ENCODE assay signal across 8 cellular contexts in genomic region chr1:182962554-182963115, GRCh38. TPM values are rescaled to one million over a fixed set of nuclear protein-coding genes. Genes with fewer than 3 reads are reported as not detected.
A peak's percentile ranks its signal among the peaks of the same experiment; 100 is the strongest.
DNase-seq lines count a peak whose midpoint lies in the region; ATAC-seq and TF ChIP-seq lines count a peak whose summit lies in the region.

No MANE protein-coding gene starts in this region.

- H2AFZ ChIP-seq in trophoblast cell (ENCODE audit: insufficient read depth, low read length, poor library complexity): no peak overlapping the region

- no peak overlapping the region for H3K14ac ChIP-seq in trophoblast cell (ENCODE audit: low read length)

- H3K4me3 ChIP-seq in heart right ventricle: peak overlapping the region in 6 of 10 donors; percentile 26 to 39 (median 34)
- no peak overlapping the region for H3K4me3 ChIP-seq in trophoblast cell (ENCODE audit: low read depth, low read length)

- TF ChIP-seq CTCF in heart right ventricle (IDR thresholded peaks at IDR 0.05): peak; percentile 89 to 96 (median 92)

- H3K23ac ChIP-seq in trophoblast cell (ENCODE audit: low read length): no peak overlapping the region

- no peaks in the 10 kb centered on the region for H3K79me1 ChIP-seq in trophoblast cell (ENCODE audit: low read length)

- H3K79me2 ChIP-seq in trophoblast cell (ENCODE audit: control insufficient read depth, insufficient read depth, low read length, poor library complexity): no peaks in the 10 kb centered on the region

- H3K36me3 ChIP-seq in ES-I3 (ENCODE audit: insufficient read depth, low read length) (no peaks in the 10 kb centered on the region), heart right ventricle (no peaks in the 10 kb centered on the region), trophoblast cell (ENCODE audit: control insufficient read depth in 1 of 2, insufficient read depth in 2 of 2, low read length in 2 of 2) (no peaks in the 10 kb centered on the region)

- no peak overlapping the region for H2BK120ac ChIP-seq in trophoblast cell (ENCODE audit: insufficient read depth, low read length, poor library complexity)

- peaks cover 19% of the 10 kb centered on the region for H3K4me1 ChIP-seq in ES-I3 (ENCODE audit: insufficient read depth, low read length)
- H3K4me1 ChIP-seq in heart right ventricle: peaks cover 0 to 10% (median 6%) of the 10 kb centered on the region in 9 donors
- no peaks in the 10 kb centered on the region for H3K4me1 ChIP-seq in trophoblast cell (ENCODE audit: control insufficient read depth in 1 of 2, insufficient read depth in 2 of 2, low read length in 2 of 2)

- no peaks in the 10 kb centered on the region for H3K27me3 ChIP-seq in heart right ventricle
- no peaks in the 10 kb centered on the region for H3K27me3 ChIP-seq in trophoblast cell (ENCODE audit: insufficient read depth, low read length)

- DNase-seq in HK-2 (ENCODE audit: unreplicated experiment) (peak; percentile 76), NCI-H526 (lab: John Stamatoyannopoulos, UW) (peak; percentile 84 to 98), amniotic epithelial cell (ENCODE audit: low read depth) (peak; percentile 89), heart right ventricle (peak; percentile 72 to 85), trophoblast cell (peak; percentile 85 to 91)
- no peak for DNase-seq in activated CD4-positive, CD25-positive, alpha-beta regulatory T cell treated with anti-CD3 and anti-CD28 coated beads, Interleukin-2, amount 50 U/mL, for 72 hours

- no peak overlapping the region for H2BK5ac ChIP-seq in trophoblast cell (ENCODE audit: low read depth, low read length, poor library complexity)

- H2AK5ac ChIP-seq in trophoblast cell (ENCODE audit: low read length): no peak overlapping the region

- ATAC-seq in GM21381 (IDR thresholded peaks at IDR 0.05; ENCODE audit: unreplicated experiment) (peak; percentile 96), heart right ventricle (peak; percentile 96 to 100 (median 99))

- peak overlapping the region; percentile 22 for H3K4me2 ChIP-seq in trophoblast cell (ENCODE audit: low read length)

- no peak overlapping the region for H3K18ac ChIP-seq in trophoblast cell (ENCODE audit: low read length)

- H3K4ac ChIP-seq in trophoblast cell (ENCODE audit: low read depth, low read length): no peak overlapping the region

- no peak overlapping the region for H4K91ac ChIP-seq in trophoblast cell (ENCODE audit: low read depth, low read length)

- H2BK12ac ChIP-seq in trophoblast cell (ENCODE audit: low read length): peak overlapping the region; percentile 67

- intact Hi-C loops in heart right ventricle (cut with DNase I): loop anchor here (2.0 to 10.0 kb wide), 20 partner anchors 52 to 662 kb away; partner anchors contain the start of gene LAMC1 (in 8 of the 10)

- no peak overlapping the region for H4K8ac ChIP-seq in trophoblast cell (ENCODE audit: low read depth, low read length)

- H3K9ac ChIP-seq in ES-I3 (ENCODE audit: low read depth, low read length) (peak overlapping the region; percentile 50), trophoblast cell (ENCODE audit: low read length) (no peak overlapping the region)

- H3K27ac ChIP-seq in heart right ventricle (peak overlapping the region in 9 of 10 donors; percentile 13 to 83 (median 67)), trophoblast cell (ENCODE audit: low read depth, low read length) (no peak overlapping the region)

- 4 to 8% methylated on average over 6 of the region's 6 CpGs for WGBS in heart right ventricle, 2 donors
- WGBS in trophoblast cell (ENCODE audit: extremely low coverage, insufficient coverage, insufficient read length): no CpG with 5 or more reads among the region's 6 CpGs

- H3K9me3 ChIP-seq in ES-I3 (ENCODE audit: control insufficient read depth, insufficient read depth, low read length) (0 out of 2 replicates have a peak, but pooled peaks cover 3% of the 10 kb centered on the region), heart right ventricle (no peaks in the 10 kb centered on the region), trophoblast cell (ENCODE audit: insufficient read depth, low read depth, low read length) (no peaks in the 10 kb centered on the region)

- H4K12ac ChIP-seq in trophoblast cell (ENCODE audit: low read depth, low read length): no peak overlapping the region

RNA-seq across cellular contexts. Expression of gene SHCBP1L, which starts 9.7 kb away (rescaled TPM):
- total RNA-seq in heart right ventricle: not detected
- polyA plus RNA-seq in heart right ventricle: under 1 TPM in 1 of 2 donors, not detected in 1; 0.09 TPM
- polyA plus RNA-seq in trophoblast cell (2013): not detected in 2 replicates
